9 cellular contexts compared by ENCODE assay signal in the genomic region with DNA sequence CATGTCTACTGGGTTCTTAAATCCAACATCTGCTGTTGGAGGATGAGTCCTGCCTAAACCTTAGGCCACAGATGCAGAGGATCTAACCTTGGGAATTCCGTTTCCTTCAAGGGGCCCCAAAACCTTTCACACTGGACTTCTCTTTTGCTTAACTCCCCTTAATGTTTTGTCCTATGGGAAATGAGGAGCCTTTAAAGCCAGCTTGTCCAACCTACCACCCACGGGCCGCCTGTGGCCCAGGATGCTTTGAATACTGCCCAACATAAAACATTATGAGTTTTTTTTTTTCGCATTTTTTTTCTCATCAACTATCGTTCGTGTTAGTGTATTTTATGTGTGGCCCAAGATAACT.
A peak's percentile ranks its signal among the peaks of the same experiment; 100 is the strongest.
DNase-seq lines count a peak whose midpoint lies in the region; ATAC-seq and TF ChIP-seq lines count a peak whose summit lies in the region.
"Had no signal": no experiment of that assay in that cellular context is flagged by ENCODE, and none has a peak within 500 bp of the region (broad histone marks: within the 10 kb centered on the region; RNA-seq: fewer than 3 reads in every experiment).

No MANE protein-coding gene starts in this region.

- ATAC-seq in IMR-90 (ENCODE audit: low read depth) = no peak

- no peak for TF ChIP-seq RAD21 in IMR-90 (IDR thresholded peaks at IDR 0.05; ENCODE audit: low read length)

- POLR2A ChIA-PET in AG04450 (lab: Yijun Ruan, JAX) (no interaction called here), IMR-90 (lab: Charles Lee; ENCODE audit: unreplicated experiment) (no interaction called here)

- intact Hi-C loops in IMR-90 (cut with micrococcal nuclease) = no loop called here

- TF ChIP-seq POLR2A in IMR-90 (IDR thresholded peaks at IDR 0.05; ENCODE audit: low read depth, low read length) = no peak

- H3K4me3 Mint-ChIP-seq in brain (no peak overlapping the region), osteocyte (ENCODE audit: unreplicated experiment) (no peak overlapping the region)
- H3K4me3 Mint-ChIP-seq: neural crest cell had no signal

- no peak overlapping the region for H3K56ac ChIP-seq in IMR-90 (ENCODE audit: extremely low read depth, insufficient read depth, low read length)

- H3K4me1 ChIP-seq in IMR-90 (ENCODE audit: control insufficient read depth, insufficient read depth, low read length) = peaks cover 5% of the 10 kb centered on the region
- H3K4me1 ChIP-seq in BE2C = no peaks in the 10 kb centered on the region

- DNase-seq in AG04450 (ENCODE audit: low read depth, low spot score) (no peak), IMR-90 (no peak), osteocyte (ENCODE audit: extremely low spot score, unreplicated experiment) (no peak), NCI-H1694 treated with DMSO at 0.1 percent for 48 hours (lab: John Stamatoyannopoulos, UW) (no peak), BE2C (no peak)
- DNase-seq in activated effector memory CD4-positive, alpha-beta T cell treated with anti-CD3 and anti-CD28 coated beads, Interleukin-2, amount 50 U/mL, for 16 hours = no peak
- no peak for DNase-seq in stimulated activated CD4-positive, alpha-beta T cell treated with anti-CD3 and anti-CD28 coated beads, Interleukin-15, amount 100 ng/mL, for 24 hours

- peak overlapping the region; percentile 9; the same call in 1 of the 2 replicates for H4K5ac ChIP-seq in IMR-90 (ENCODE audit: low read depth, low read length)

- no peak overlapping the region; the same call in 1 of the 2 replicates for H3K23ac ChIP-seq in IMR-90 (ENCODE audit: low read depth, low read length)

- peaks cover 6% of the 10 kb centered on the region for H3K27me3 Mint-ChIP-seq in brain
- H3K27me3 Mint-ChIP-seq in osteocyte (ENCODE audit: unreplicated experiment) = no peaks in the 10 kb centered on the region

- in situ Hi-C loops in IMR-90 (cut with MboI; ENCODE audit: low sequenced_read_pairs) = no loop called here

- H4K20me1 ChIP-seq in IMR-90 (ENCODE audit: insufficient read depth, low read length) = no peaks in the 10 kb centered on the region

- BruUV-seq in IMR-90 (replicated peaks; lab: Mats Ljungman, UMichigan) = no TSS peak

- H2AFZ ChIP-seq in IMR-90 (replicated peaks; ENCODE audit: low read length, poor library complexity) = peak overlapping the region; percentile 3

- H3K9me1 ChIP-seq in IMR-90 (ENCODE audit: insufficient read depth, low read length) = peaks cover 12% of the 10 kb centered on the region

- H2AK5ac ChIP-seq in IMR-90 (ENCODE audit: low read depth, low read length) = peak overlapping the region; percentile 62

- no peaks in the 10 kb centered on the region for H3K36me3 ChIP-seq in IMR-90 (ENCODE audit: control insufficient read depth, insufficient read depth, low read length)
- H3K36me3 ChIP-seq in BE2C = no peaks in the 10 kb centered on the region

- WGBS in IMR-90 (ENCODE audit: extremely low coverage in 2 of 2, insufficient read length in 1 of 2), 2 experiments = no CpG with 5 or more reads among the region's 6 CpGs

- CTCF ChIA-PET in AG04450 (lab: Charles Lee) (interaction anchor here (0.6 to 2.6 kb wide), 8 partner anchors 8 to 260 kb away, joined by 3 to 10 read pairs (median 4); no protein-coding TSS in a partner anchor), IMR-90 (lab: Yijun Ruan, JAX) (interaction anchor here (0.5 to 1.1 kb wide), 8 partner anchors 13 to 760 kb away, joined by 3 to 9 read pairs (median 4); no protein-coding TSS in a partner anchor)

- peak overlapping the region; percentile 85 for H3K4ac ChIP-seq in IMR-90 (ENCODE audit: low read depth, low read length)

- H3K27me3 ChIP-seq in AG04450 (ENCODE audit: control insufficient read depth, insufficient read depth, low read length) (no peaks in the 10 kb centered on the region), IMR-90 (ENCODE audit: control insufficient read depth, insufficient read depth, low read length) (no peaks in the 10 kb centered on the region), BE2C (no peaks in the 10 kb centered on the region)

- H3K27ac ChIP-seq in AG04450 (ENCODE audit: low read depth, low read length) (peak overlapping the region; percentile 57), IMR-90 (ENCODE audit: insufficient read depth, low read length) (no peak overlapping the region; the same call in 1 of the 2 replicates)

- H3K4me3 ChIP-seq in AG04450 (ENCODE audit: low read depth, low read length) = no peak overlapping the region
- no peak overlapping the region for H3K4me3 ChIP-seq in IMR-90 (ENCODE audit: insufficient read depth, low read depth, low read length)
- no peak overlapping the region for H3K4me3 ChIP-seq in BE2C (ENCODE audit: low read depth, low read length)

- H2BK15ac ChIP-seq in IMR-90 (ENCODE audit: low read depth, low read length) = peak overlapping the region; percentile 79; the same call in 1 of the 3 replicates

- TF ChIP-seq CTCF in AG04450 (IDR thresholded peaks at IDR 0.05; ENCODE audit: low read depth, low read length) (no peak), IMR-90 (conservative IDR thresholded peaks at IDR 0.05; ENCODE audit: low read depth, low read length) (no peak), brain (conservative IDR thresholded peaks at IDR 0.05) (no peak), osteocyte (IDR thresholded peaks at IDR 0.05) (no peak), BE2C (IDR thresholded peaks at IDR 0.05; ENCODE audit: low read depth, low read length) (no peak)

- H3K27ac Mint-ChIP-seq in brain (peak overlapping the region in 3 of 5 experiments; percentile 4 to 25 (median 11)), osteocyte (ENCODE audit: unreplicated experiment) (peak overlapping the region; percentile 92)

- peaks cover 3% of the 10 kb centered on the region; the same call in 1 of the 2 replicates for H3K9me3 ChIP-seq in AG04450 (ENCODE audit: control insufficient read depth, insufficient read depth, low read length)
- H3K9me3 ChIP-seq in IMR-90 (ENCODE audit: control insufficient read depth, insufficient read depth, low read length) = no peaks in the 10 kb centered on the region
- H3K9me3 ChIP-seq in BE2C = no peaks in the 10 kb centered on the region

- peak overlapping the region; percentile 96 for H2BK120ac ChIP-seq in IMR-90 (ENCODE audit: low read depth, low read length)

- H3K9me3 Mint-ChIP-seq in brain = no peaks in the 10 kb centered on the region
- no peaks in the 10 kb centered on the region for H3K9me3 Mint-ChIP-seq in osteocyte (ENCODE audit: unreplicated experiment)

- H2BK5ac ChIP-seq in IMR-90 (ENCODE audit: low read depth, low read length, poor library complexity, severe bottlenecking) = peak overlapping the region; percentile 83

- peak overlapping the region; percentile 89 for H2BK20ac ChIP-seq in IMR-90 (ENCODE audit: low read depth, low read length)

- H3K4me1 Mint-ChIP-seq in brain (peaks cover 10% of the 10 kb centered on the region), osteocyte (ENCODE audit: unreplicated experiment) (peaks cover 20% of the 10 kb centered on the region)

- H3K18ac ChIP-seq in IMR-90 (ENCODE audit: low read depth, low read length) = peak overlapping the region; percentile 38; the same call in 1 of the 2 replicates

- peak overlapping the region; percentile 73 for H3K14ac ChIP-seq in IMR-90 (replicated peaks; ENCODE audit: low read depth, low read length)

- H3K79me1 ChIP-seq in IMR-90 (ENCODE audit: low read depth in 1 of 2, low read length in 2 of 2) = no peaks in the 10 kb centered on the region; a peak in 1 of 4 replicates

- peak overlapping the region; percentile 46 for H4K91ac ChIP-seq in IMR-90 (ENCODE audit: insufficient read depth, low read depth, low read length)

- H4K8ac ChIP-seq in IMR-90 (ENCODE audit: low read depth in 2 of 2, low read length in 2 of 2) = peak overlapping the region; percentile 7 to 76; a peak in 3 of 4 replicates

- H2AK9ac ChIP-seq in IMR-90 (replicated peaks; ENCODE audit: low read depth, low read length, poor library complexity) = peak overlapping the region; percentile 90

- dilution Hi-C loops in IMR-90 (cut with HindIII; ENCODE audit: low sequenced_read_pairs, unreplicated experiment) = no loop called here

- no peak overlapping the region for H3K4me2 ChIP-seq in IMR-90 (ENCODE audit: low read depth, low read length)

- no peaks in the 10 kb centered on the region for H3K36me3 Mint-ChIP-seq in brain
- no peaks in the 10 kb centered on the region for H3K36me3 Mint-ChIP-seq in osteocyte (ENCODE audit: unreplicated experiment)

- H3K9ac ChIP-seq in IMR-90 (ENCODE audit: low read depth, low read length) = no peak overlapping the region

TF ChIP-seq in IMR-90, 13 proteins besides CTCF, POLR2A, EP300 and RAD21:
- TF ChIP-seq SMC3 (IDR thresholded peaks at IDR 0.05; ENCODE audit: low read depth, low read length) (no peak), NFE2L2 (IDR thresholded peaks at IDR 0.05; ENCODE audit: low read depth, low read length) (no peak)
